Comparison of ENCODE assay signal across 13 cellular contexts in genomic region chr12:30908389-30909087, GRCh38. TPM values are rescaled to one million over a fixed set of nuclear protein-coding genes. Genes with fewer than 3 reads are reported as not detected.
DNase-seq lines count a peak whose midpoint lies in the region; ATAC-seq and TF ChIP-seq lines count a peak whose summit lies in the region.
"Had no signal": no experiment of that assay in that cellular context is flagged by ENCODE, and none has a peak within 500 bp of the region (broad histone marks: within the 10 kb centered on the region; RNA-seq: fewer than 3 reads in every experiment).

No MANE protein-coding gene starts in this region.

- H3K4me1 ChIP-seq in A673 (ENCODE audit: insufficient read depth, low read length, poor library complexity, severe bottlenecking), result peaks cover 36% of the 10 kb centered on the region
- H3K4me1 ChIP-seq in adipocyte (ENCODE audit: control insufficient read depth, insufficient read depth, low read length), result peaks cover 31% of the 10 kb centered on the region
- H3K4me1 ChIP-seq in liver (ENCODE audit: control insufficient read depth in 4 of 4, insufficient read depth in 4 of 4, low read length in 3 of 4), result no peaks in the 10 kb centered on the region

- POLR2A ChIA-PET in A673 (lab: Charles Lee; ENCODE audit: low non-redundant PET), result no interaction called here

- DNase-seq in A673 (ENCODE audit: low spot score), result peak; percentile 92
- peak; percentile 92 for DNase-seq in H4 (ENCODE audit: low spot score)
- DNase-seq in adipocyte (ENCODE audit: low read depth), result peak; percentile 95
- DNase-seq in activated naive CD4-positive, alpha-beta T cell (lab: John Stamatoyannopoulos, UW), result no peak
- DNase-seq in NCI-H345 treated with DMSO at 0.1 percent for 48 hours (lab: John Stamatoyannopoulos, UW; ENCODE audit: unreplicated experiment), result no peak
- no peak for DNase-seq in NCI-H345 (lab: John Stamatoyannopoulos, UW)
- DNase-seq: brain microvascular endothelial cell; CD4-positive, alpha-beta memory T cell; NCI-H2081 treated with DMSO at 0.1 percent for 48 hours; stimulated activated CD4-positive, alpha-beta T cell treated with anti-CD3 and anti-CD28 coated beads, Interleukin-2, amount 100 ng/mL, for 48 hours; SW 1271 had no signal

- BruUV-seq in A673 (replicated peaks; lab: Mats Ljungman, UMichigan), result TSS peak; percentile 84

- TF ChIP-seq CTCF in A673 (conservative IDR thresholded peaks at IDR 0.05; ENCODE audit: low read depth, low read length) (no peak), liver (IDR thresholded peaks at IDR 0.05; ENCODE audit: low read depth, low read length, missing input control) (no peak)

- no peaks in the 10 kb centered on the region for H3K36me3 ChIP-seq in A673 (ENCODE audit: insufficient read depth, low read length, poor library complexity, severe bottlenecking)
- no peaks in the 10 kb centered on the region for H3K36me3 ChIP-seq in adipocyte (ENCODE audit: control insufficient read depth, insufficient read depth, low read length, severe bottlenecking)
- H3K36me3 ChIP-seq in liver (ENCODE audit: control insufficient read depth in 4 of 4, insufficient read depth in 3 of 4, low read depth in 1 of 4, low read length in 3 of 4), result no peaks in the 10 kb centered on the region
- H3K36me3 ChIP-seq: brain microvascular endothelial cell had no signal

- no peaks in the 10 kb centered on the region for H3K9me3 ChIP-seq in A673 (ENCODE audit: low read depth, low read length, poor library complexity, severe bottlenecking)
- no peaks in the 10 kb centered on the region for H3K9me3 ChIP-seq in adipocyte (ENCODE audit: control insufficient read depth, low read length)
- no peaks in the 10 kb centered on the region for H3K9me3 ChIP-seq in liver (ENCODE audit: control insufficient read depth in 4 of 4, low read length in 3 of 4)

- H3K27ac ChIP-seq in A673 (ENCODE audit: low read depth, low read length, poor library complexity, severe bottlenecking) (peak overlapping the region; percentile 91), liver (ENCODE audit: low read depth in 1 of 2, low read length in 2 of 2) (no peak overlapping the region)
- H3K27ac ChIP-seq: brain microvascular endothelial cell had no signal

- 68% methylated on average over 3 of the region's 3 CpGs for WGBS in liver

- no peaks in the 10 kb centered on the region for H3K27me3 ChIP-seq in A673 (replicated peaks; ENCODE audit: insufficient read depth, low read depth, low read length, poor library complexity)
- no peaks in the 10 kb centered on the region for H3K27me3 ChIP-seq in adipocyte (replicated peaks; ENCODE audit: control insufficient read depth, insufficient read depth, low read length)
- H3K27me3 ChIP-seq in liver (ENCODE audit: control insufficient read depth in 4 of 4, insufficient read depth in 4 of 4, low read length in 3 of 4), result no peaks in the 10 kb centered on the region
- H3K27me3 ChIP-seq: brain microvascular endothelial cell had no signal

- no peak overlapping the region for H3K9ac ChIP-seq in adipocyte (ENCODE audit: low read length)
- no peak overlapping the region for H3K9ac ChIP-seq in liver (ENCODE audit: low read depth in 1 of 2, low read length in 2 of 2)

- CTCF ChIA-PET in A673 (lab: Charles Lee), result no interaction called here

- no peak for ATAC-seq in HG03097 (IDR thresholded peaks at IDR 0.05; ENCODE audit: low FRiP score, unreplicated experiment)

- TF ChIP-seq RAD21 in liver (IDR thresholded peaks at IDR 0.05), result no peak

- intact Hi-C loops in A673 (cut with micrococcal nuclease; ENCODE audit: unreplicated experiment), result no loop called here

- H3K4me3 ChIP-seq in A673 (ENCODE audit: low read depth, low read length, poor library complexity, severe bottlenecking) (no peak overlapping the region), adipocyte (ENCODE audit: low read length) (peak overlapping the region; percentile 24), liver (ENCODE audit: low read depth in 1 of 3, low read length in 3 of 3) (no peak overlapping the region)

TF ChIP-seq in liver, 16 proteins besides CTCF, POLR2A, EP300 and RAD21:
- peak; percentile 8 to 17 for TF ChIP-seq HNF4A (conservative IDR thresholded peaks at IDR 0.05)
- TF ChIP-seq TAF1 (conservative IDR thresholded peaks at IDR 0.05), result no peak
- TF ChIP-seq HNF4G (IDR thresholded peaks at IDR 0.05), result no peak

RNA-seq across cellular contexts. Expression of gene TSPAN11, which starts 18.0 kb away (rescaled TPM):
- total RNA-seq in A673 (2021) (20.9 and 28.0 TPM in 2 replicates), liver (1 to 10 TPM in 1 of 2 donors, under 1 TPM in 1; 0.33 to 1.2 TPM)
- 0.70 and 1.8 TPM in 2 replicates for total RNA-seq in H4 (2014; rRNA removed; shearing (Covaris generic))
- under 1 TPM; 0.13 to 0.54 TPM for polyA plus RNA-seq in liver
- total RNA-seq: CD4-positive, alpha-beta memory T cell had no signal
- polyA plus RNA-seq: CD4-positive, alpha-beta memory T cell had no signal

Comparison
In these comparisons a context has a peak if more than half of its experiments do, and no peak if none do; other contexts are left out.
1. DNase-seq: peak in A673 (single experiment), H4 (single experiment) and adipocyte (single experiment); none in activated naive CD4-positive, alpha-beta T cell (0 of 4), NCI-H345 treated with DMSO at 0.1 percent for 48 hours (single experiment) and NCI-H345 (single experiment).